8 cellular contexts compared by ENCODE assay signal in the genomic region with DNA sequence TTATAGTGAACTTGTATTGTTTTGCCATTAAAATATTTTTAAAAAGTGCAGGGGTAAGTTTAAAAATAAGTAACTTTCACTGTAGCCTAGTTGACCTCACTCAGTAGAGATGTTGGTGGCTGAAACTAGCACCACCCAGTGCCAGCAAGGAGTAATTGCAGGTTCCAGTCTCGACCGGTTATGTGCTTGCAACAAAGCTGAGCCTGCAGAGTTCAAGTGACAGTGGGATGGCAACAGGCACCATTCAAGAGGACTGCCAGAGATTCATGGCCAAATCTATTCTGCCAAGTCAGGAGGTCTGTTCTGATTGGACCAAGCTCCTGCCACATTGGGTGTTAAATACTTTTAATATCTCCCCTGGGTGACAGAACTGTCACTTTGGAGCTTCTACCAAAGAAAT. TPM values are rescaled to one million over a fixed set of nuclear protein-coding genes. Genes with fewer than 3 reads are reported as not detected.
DNase-seq lines count a peak whose midpoint lies in the region; ATAC-seq and TF ChIP-seq lines count a peak whose summit lies in the region.

No MANE protein-coding gene starts in this region.

- H3K27ac Mint-ChIP-seq in CD14-positive monocyte = no peak overlapping the region

- H3K9me3 ChIP-seq in SU-DHL-6 (ENCODE audit: insufficient read depth, low read length) = no peaks in the 10 kb centered on the region
- H3K9me3 ChIP-seq in upper lobe of right lung = no peaks in the 10 kb centered on the region

- no peak overlapping the region for H2AFZ ChIP-seq in SU-DHL-6 (ENCODE audit: low read depth, low read length, severe bottlenecking)

- H3K4me2 ChIP-seq in SU-DHL-6 (ENCODE audit: low read depth, low read length, poor library complexity, severe bottlenecking) = no peak overlapping the region

- H3K27me3 ChIP-seq in SU-DHL-6 (ENCODE audit: low read length) (no peaks in the 10 kb centered on the region), upper lobe of right lung (peaks cover 7% of the 10 kb centered on the region)

- no peaks in the 10 kb centered on the region for H3K79me2 ChIP-seq in SU-DHL-6 (ENCODE audit: insufficient read depth, low read length)

- H3K4me3 ChIP-seq in SU-DHL-6 (ENCODE audit: insufficient read depth, low read length, poor library complexity, severe bottlenecking) = no peak overlapping the region
- no peak overlapping the region for H3K4me3 ChIP-seq in upper lobe of right lung

- no peak for ATAC-seq in upper lobe of right lung

- DNase-seq in CD14-positive monocyte (ENCODE audit: low spot score) (no peak), H4 (ENCODE audit: low spot score) (peak; percentile 36), foreskin melanocyte (peak; percentile 32), upper lobe of right lung (no peak), AG08395 (ENCODE audit: low spot score) (no peak), NCI-H1092 (lab: John Stamatoyannopoulos, UW) (no peak)
- DNase-seq in activated CD8-positive, alpha-beta memory T cell treated with anti-CD3 and anti-CD28 coated beads for 24 hours = no peak

- H3K9me3 Mint-ChIP-seq in CD14-positive monocyte = peaks cover 0 to 33% (median 20%) of the 10 kb centered on the region in 7 donors

- H3F3A ChIP-seq in SU-DHL-6 (ENCODE audit: insufficient read depth) = no peaks in the 10 kb centered on the region

- peak; percentile 63 for TF ChIP-seq CTCF in CD14-positive monocyte (IDR thresholded peaks at IDR 0.05)
- TF ChIP-seq CTCF in SU-DHL-6 (IDR thresholded peaks at IDR 0.05; ENCODE audit: insufficient read depth, low read length, poor library complexity, severe bottlenecking) = peak; percentile 62
- peak; percentile 49 for TF ChIP-seq CTCF in upper lobe of right lung (IDR thresholded peaks at IDR 0.05)

- no peaks in the 10 kb centered on the region for H3K9me2 ChIP-seq in SU-DHL-6 (replicated peaks; ENCODE audit: insufficient read depth, low read length)

- H3K36me3 Mint-ChIP-seq in CD14-positive monocyte = peaks cover 3 to 14% of the 10 kb centered on the region in 2 donors

- peaks cover 10% of the 10 kb centered on the region for H3K4me1 ChIP-seq in upper lobe of right lung

- H3K36me3 ChIP-seq in SU-DHL-6 (ENCODE audit: low read length) (no peaks in the 10 kb centered on the region), upper lobe of right lung (no peaks in the 10 kb centered on the region)

- intact Hi-C loops in CD14-positive monocyte (cut with micrococcal nuclease) = no loop called here
- intact Hi-C loops in upper lobe of right lung (cut with DNase I) = no loop called here

- no peak overlapping the region for H3K27ac ChIP-seq in SU-DHL-6 (ENCODE audit: low read depth, low read length)
- H3K27ac ChIP-seq in upper lobe of right lung = no peak overlapping the region

- peak overlapping the region in 1 of 2 donors; percentile 90 for H3K4me3 Mint-ChIP-seq in CD14-positive monocyte

- H4K20me1 ChIP-seq in SU-DHL-6 (ENCODE audit: low read depth, low read length) = no peaks in the 10 kb centered on the region

- H3K9ac ChIP-seq in SU-DHL-6 (ENCODE audit: low read length) = no peak overlapping the region

- peaks cover 51 to 63% (median 54%) of the 10 kb centered on the region in 3 donors for H3K27me3 Mint-ChIP-seq in CD14-positive monocyte (ENCODE audit: low read depth in 3 of 3)

- peaks cover 18% of the 10 kb centered on the region for H3K4me1 Mint-ChIP-seq in CD14-positive monocyte

RNA-seq across cellular contexts. Expression of a gene that starts 2.7 kb away (rescaled TPM):
- not detected for polyA plus RNA-seq in CD14-positive monocyte
- 1.5 and 5.5 TPM in 2 replicates for total RNA-seq in H4 (2014; rRNA removed; shearing (Covaris generic))
- 9.1 TPM for total RNA-seq in upper lobe of right lung

Comparison
In these comparisons a context has a peak if more than half of its experiments do, and no peak if none do; other contexts are left out.
1. DNase-seq: peak in H4 (single experiment) and foreskin melanocyte (single experiment); none in CD14-positive monocyte (single experiment), upper lobe of right lung (single experiment), AG08395 (single experiment), NCI-H1092 (single experiment) and activated CD8-positive, alpha-beta memory T cell treated with anti-CD3 and anti-CD28 coated beads for 24 hours (single experiment).
2. Peak in every context shown above with its lines, with median percentiles within 50 percentile points of each other: CTCF ChIP-seq.